In the genomic region with DNA sequence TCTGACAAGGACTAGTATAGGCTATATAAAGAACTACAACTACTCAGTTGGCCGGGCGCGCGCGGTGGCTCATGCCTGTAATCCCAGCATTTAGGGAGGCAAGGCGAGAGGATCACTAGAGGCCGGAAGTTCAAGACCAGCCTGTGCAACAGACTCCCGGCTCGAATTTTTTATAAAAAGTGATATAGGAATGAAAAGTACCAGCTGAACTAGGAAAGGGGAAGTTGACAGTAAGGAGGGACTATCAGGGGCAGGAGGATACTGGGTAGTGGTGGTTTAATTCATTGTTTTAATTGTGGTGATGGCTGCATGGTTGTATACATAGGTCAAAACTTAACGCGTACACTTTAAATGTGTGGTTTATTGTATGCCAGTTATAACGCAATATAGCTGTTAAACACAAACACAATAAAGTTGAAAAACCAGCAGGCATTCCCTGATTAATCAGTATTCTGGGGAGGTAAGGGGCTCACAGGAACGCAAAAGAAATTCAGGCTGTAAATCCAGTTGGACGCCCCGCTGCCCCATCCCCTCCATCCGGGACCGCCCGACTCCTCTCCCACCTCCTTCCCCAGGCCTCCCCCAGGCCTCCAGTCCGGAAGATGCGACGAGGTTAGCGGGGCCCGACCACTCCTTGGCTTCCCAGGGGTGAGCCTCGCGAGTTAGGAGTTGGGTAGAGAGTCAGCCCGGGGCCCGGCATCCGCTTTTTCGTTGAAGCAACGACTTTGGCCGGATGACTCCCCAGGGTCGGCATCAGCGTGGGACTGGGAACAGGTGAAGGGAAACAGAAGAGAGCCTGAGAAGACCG, we compare ENCODE assay signal across 1 cellular context.
A peak's percentile ranks its signal among the peaks of the same experiment; 100 is the strongest.
TF ChIP-seq lines count a peak whose summit lies in the region.

No MANE protein-coding gene starts in this region.

TF ChIP-seq in HepG2, 621 proteins besides CTCF, POLR2A, EP300 and RAD21 (continued from another document and continues in another):
- TF ChIP-seq, protein P1, sequence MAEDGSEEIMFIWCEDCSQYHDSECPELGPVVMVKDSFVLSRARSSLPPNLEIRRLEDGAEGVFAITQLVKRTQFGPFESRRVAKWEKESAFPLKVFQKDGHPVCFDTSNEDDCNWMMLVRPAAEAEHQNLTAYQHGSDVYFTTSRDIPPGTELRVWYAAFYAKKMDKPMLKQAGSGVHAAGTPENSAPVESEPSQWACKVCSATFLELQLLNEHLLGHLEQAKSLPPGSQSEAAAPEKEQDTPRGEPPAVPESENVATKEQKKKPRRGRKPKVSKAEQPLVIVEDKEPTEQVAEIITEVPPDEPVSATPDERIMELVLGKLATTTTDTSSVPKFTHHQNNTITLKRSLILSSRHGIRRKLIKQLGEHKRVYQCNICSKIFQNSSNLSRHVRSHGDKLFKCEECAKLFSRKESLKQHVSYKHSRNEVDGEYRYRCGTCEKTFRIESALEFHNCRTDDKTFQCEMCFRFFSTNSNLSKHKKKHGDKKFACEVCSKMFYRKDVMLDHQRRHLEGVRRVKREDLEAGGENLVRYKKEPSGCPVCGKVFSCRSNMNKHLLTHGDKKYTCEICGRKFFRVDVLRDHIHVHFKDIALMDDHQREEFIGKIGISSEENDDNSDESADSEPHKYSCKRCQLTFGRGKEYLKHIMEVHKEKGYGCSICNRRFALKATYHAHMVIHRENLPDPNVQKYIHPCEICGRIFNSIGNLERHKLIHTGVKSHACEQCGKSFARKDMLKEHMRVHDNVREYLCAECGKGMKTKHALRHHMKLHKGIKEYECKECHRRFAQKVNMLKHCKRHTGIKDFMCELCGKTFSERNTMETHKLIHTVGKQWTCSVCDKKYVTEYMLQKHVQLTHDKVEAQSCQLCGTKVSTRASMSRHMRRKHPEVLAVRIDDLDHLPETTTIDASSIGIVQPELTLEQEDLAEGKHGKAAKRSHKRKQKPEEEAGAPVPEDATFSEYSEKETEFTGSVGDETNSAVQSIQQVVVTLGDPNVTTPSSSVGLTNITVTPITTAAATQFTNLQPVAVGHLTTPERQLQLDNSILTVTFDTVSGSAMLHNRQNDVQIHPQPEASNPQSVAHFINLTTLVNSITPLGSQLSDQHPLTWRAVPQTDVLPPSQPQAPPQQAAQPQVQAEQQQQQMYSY (CRISPR knock-in tag; IDR thresholded peaks at IDR 0.05) = no peak; the same call in 1 of the 2 replicates
- TF ChIP-seq, protein P2, sequence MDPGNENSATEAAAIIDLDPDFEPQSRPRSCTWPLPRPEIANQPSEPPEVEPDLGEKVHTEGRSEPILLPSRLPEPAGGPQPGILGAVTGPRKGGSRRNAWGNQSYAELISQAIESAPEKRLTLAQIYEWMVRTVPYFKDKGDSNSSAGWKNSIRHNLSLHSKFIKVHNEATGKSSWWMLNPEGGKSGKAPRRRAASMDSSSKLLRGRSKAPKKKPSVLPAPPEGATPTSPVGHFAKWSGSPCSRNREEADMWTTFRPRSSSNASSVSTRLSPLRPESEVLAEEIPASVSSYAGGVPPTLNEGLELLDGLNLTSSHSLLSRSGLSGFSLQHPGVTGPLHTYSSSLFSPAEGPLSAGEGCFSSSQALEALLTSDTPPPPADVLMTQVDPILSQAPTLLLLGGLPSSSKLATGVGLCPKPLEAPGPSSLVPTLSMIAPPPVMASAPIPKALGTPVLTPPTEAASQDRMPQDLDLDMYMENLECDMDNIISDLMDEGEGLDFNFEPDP (CRISPR knock-in tag; conservative IDR thresholded peaks at IDR 0.05) = no peak
- TF ChIP-seq AGO1 (IDR thresholded peaks at IDR 0.05; ENCODE audit: low read depth, low read length, poor library complexity, severe bottlenecking) (no peak), TBL1XR1 (IDR thresholded peaks at IDR 0.05; ENCODE audit: borderline replicate concordance, low read length, partially characterized antibody) (no peak), ZNF33B (CRISPR knock-in tag; IDR thresholded peaks at IDR 0.05) (peak; percentile 51; the same call in 1 of the 2 replicates), SMYD3 (CRISPR knock-in tag; IDR thresholded peaks at IDR 0.05) (no peak), ZSCAN21 (CRISPR knock-in tag; IDR thresholded peaks at IDR 0.05; ENCODE audit: borderline replicate concordance) (peak; percentile 67), ZUFSP (CRISPR knock-in tag; IDR thresholded peaks at IDR 0.05; ENCODE audit: borderline replicate concordance) (no peak), IKZF4 (CRISPR knock-in tag; IDR thresholded peaks at IDR 0.05; ENCODE audit: borderline replicate concordance, low read depth, not compliant biosample characterization) (no peak), ZFP36L1 (CRISPR knock-in tag; IDR thresholded peaks at IDR 0.05) (no peak; the same call in none of the 2 replicates), ZNF451 (CRISPR knock-in tag; IDR thresholded peaks at IDR 0.05) (no peak), ZNF350 (CRISPR knock-in tag; IDR thresholded peaks at IDR 0.05; ENCODE audit: borderline replicate concordance, low read depth) (no peak), ZNF264 (CRISPR knock-in tag; IDR thresholded peaks at IDR 0.05) (0 out of 2 replicates have a peak, but pooled peaks have one; percentile 11), ARNT2 (CRISPR knock-in tag; IDR thresholded peaks at IDR 0.05; ENCODE audit: low read depth) (no peak), ZNF10 (CRISPR knock-in tag; IDR thresholded peaks at IDR 0.05; ENCODE audit: borderline replicate concordance, low read depth) (no peak), KDM3A (CRISPR knock-in tag; IDR thresholded peaks at IDR 0.05; ENCODE audit: low read depth) (0 out of 2 replicates have a peak, but pooled peaks have one; percentile 10), ZKSCAN5 (CRISPR knock-in tag; IDR thresholded peaks at IDR 0.05) (no peak), SPEN (CRISPR knock-in tag; IDR thresholded peaks at IDR 0.05; ENCODE audit: low read depth) (0 out of 2 replicates have a peak, but pooled peaks have one; percentile 13), ISX (CRISPR knock-in tag; conservative IDR thresholded peaks at IDR 0.05) (no peak), XRCC5 (optimal IDR thresholded peaks at IDR 0.05; ENCODE audit: low read length) (no peak), NR3C1 (CRISPR knock-in tag; IDR thresholded peaks at IDR 0.05) (no peak), MXD3 (CRISPR knock-in tag; IDR thresholded peaks at IDR 0.05) (no peak), HDAC6 (IDR thresholded peaks at IDR 0.05; ENCODE audit: low read depth, low read length) (no peak), HNRNPH1 (optimal IDR thresholded peaks at IDR 0.05; ENCODE audit: low read depth, low read length) (peak; percentile 98), USF2 (IDR thresholded peaks at IDR 0.05; ENCODE audit: low read depth, low read length) (no peak), USF2 (CRISPR knock-in tag; IDR thresholded peaks at IDR 0.05; ENCODE audit: borderline replicate concordance) (no peak), NR2C2 (CRISPR knock-in tag; IDR thresholded peaks at IDR 0.05; ENCODE audit: borderline replicate concordance) (no peak), ZNF101 (CRISPR knock-in tag; IDR thresholded peaks at IDR 0.05; ENCODE audit: borderline replicate concordance, low read depth) (no peak), ZNF615 (CRISPR knock-in tag; IDR thresholded peaks at IDR 0.05; ENCODE audit: borderline replicate concordance) (peak; percentile 91), FOXK2 (IDR thresholded peaks at IDR 0.05) (peak; percentile 95), TFDP2 (CRISPR knock-in tag; IDR thresholded peaks at IDR 0.05) (no peak), ZNF230 (CRISPR knock-in tag; IDR thresholded peaks at IDR 0.05) (no peak; the same call in 1 of the 2 replicates), RXRB (CRISPR knock-in tag; IDR thresholded peaks at IDR 0.05; ENCODE audit: borderline replicate concordance) (no peak), SIN3A (IDR thresholded peaks at IDR 0.05; ENCODE audit: borderline replicate concordance, low read depth, low read length) (peak; percentile 85)
- TF ChIP-seq, protein P3, sequence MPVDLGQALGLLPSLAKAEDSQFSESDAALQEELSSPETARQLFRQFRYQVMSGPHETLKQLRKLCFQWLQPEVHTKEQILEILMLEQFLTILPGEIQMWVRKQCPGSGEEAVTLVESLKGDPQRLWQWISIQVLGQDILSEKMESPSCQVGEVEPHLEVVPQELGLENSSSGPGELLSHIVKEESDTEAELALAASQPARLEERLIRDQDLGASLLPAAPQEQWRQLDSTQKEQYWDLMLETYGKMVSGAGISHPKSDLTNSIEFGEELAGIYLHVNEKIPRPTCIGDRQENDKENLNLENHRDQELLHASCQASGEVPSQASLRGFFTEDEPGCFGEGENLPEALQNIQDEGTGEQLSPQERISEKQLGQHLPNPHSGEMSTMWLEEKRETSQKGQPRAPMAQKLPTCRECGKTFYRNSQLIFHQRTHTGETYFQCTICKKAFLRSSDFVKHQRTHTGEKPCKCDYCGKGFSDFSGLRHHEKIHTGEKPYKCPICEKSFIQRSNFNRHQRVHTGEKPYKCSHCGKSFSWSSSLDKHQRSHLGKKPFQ (CRISPR knock-in tag; IDR thresholded peaks at IDR 0.05; ENCODE audit: insufficient replicate concordance) = no peak
- TF ChIP-seq, protein P4, sequence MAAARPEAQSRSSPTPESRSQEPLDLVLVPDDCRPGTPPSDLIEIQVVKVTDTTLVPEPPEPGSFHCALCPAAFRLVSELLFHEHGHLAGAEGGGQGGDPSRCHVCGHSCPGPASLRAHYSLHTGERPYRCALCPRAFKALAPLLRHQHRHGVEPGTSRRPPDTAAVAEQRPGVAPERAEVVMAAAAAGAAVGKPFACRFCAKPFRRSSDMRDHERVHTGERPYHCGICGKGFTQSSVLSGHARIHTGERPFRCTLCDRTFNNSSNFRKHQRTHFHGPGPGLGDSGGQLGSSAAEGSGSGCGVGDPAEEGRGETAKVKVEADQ (CRISPR knock-in tag; IDR thresholded peaks at IDR 0.05; ENCODE audit: borderline replicate concordance) = 0 out of 2 replicates have a peak, but pooled peaks have one; percentile 72
- TF ChIP-seq, protein P5, sequence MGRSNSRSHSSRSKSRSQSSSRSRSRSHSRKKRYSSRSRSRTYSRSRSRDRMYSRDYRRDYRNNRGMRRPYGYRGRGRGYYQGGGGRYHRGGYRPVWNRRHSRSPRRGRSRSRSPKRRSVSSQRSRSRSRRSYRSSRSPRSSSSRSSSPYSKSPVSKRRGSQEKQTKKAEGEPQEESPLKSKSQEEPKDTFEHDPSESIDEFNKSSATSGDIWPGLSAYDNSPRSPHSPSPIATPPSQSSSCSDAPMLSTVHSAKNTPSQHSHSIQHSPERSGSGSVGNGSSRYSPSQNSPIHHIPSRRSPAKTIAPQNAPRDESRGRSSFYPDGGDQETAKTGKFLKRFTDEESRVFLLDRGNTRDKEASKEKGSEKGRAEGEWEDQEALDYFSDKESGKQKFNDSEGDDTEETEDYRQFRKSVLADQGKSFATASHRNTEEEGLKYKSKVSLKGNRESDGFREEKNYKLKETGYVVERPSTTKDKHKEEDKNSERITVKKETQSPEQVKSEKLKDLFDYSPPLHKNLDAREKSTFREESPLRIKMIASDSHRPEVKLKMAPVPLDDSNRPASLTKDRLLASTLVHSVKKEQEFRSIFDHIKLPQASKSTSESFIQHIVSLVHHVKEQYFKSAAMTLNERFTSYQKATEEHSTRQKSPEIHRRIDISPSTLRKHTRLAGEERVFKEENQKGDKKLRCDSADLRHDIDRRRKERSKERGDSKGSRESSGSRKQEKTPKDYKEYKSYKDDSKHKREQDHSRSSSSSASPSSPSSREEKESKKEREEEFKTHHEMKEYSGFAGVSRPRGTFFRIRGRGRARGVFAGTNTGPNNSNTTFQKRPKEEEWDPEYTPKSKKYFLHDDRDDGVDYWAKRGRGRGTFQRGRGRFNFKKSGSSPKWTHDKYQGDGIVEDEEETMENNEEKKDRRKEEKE (IDR thresholded peaks at IDR 0.05) = no peak
- TF ChIP-seq, protein P6, sequence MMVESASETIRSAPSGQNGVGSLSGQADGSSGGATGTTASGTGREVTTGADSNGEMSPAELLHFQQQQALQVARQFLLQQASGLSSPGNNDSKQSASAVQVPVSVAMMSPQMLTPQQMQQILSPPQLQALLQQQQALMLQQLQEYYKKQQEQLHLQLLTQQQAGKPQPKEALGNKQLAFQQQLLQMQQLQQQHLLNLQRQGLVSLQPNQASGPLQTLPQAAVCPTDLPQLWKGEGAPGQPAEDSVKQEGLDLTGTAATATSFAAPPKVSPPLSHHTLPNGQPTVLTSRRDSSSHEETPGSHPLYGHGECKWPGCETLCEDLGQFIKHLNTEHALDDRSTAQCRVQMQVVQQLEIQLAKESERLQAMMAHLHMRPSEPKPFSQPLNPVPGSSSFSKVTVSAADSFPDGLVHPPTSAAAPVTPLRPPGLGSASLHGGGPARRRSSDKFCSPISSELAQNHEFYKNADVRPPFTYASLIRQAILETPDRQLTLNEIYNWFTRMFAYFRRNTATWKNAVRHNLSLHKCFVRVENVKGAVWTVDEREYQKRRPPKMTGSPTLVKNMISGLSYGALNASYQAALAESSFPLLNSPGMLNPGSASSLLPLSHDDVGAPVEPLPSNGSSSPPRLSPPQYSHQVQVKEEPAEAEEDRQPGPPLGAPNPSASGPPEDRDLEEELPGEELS (CRISPR knock-in tag; IDR thresholded peaks at IDR 0.05) = no peak
